Comparison of ENCODE assay signal across 1 cellular context in the genomic region with DNA sequence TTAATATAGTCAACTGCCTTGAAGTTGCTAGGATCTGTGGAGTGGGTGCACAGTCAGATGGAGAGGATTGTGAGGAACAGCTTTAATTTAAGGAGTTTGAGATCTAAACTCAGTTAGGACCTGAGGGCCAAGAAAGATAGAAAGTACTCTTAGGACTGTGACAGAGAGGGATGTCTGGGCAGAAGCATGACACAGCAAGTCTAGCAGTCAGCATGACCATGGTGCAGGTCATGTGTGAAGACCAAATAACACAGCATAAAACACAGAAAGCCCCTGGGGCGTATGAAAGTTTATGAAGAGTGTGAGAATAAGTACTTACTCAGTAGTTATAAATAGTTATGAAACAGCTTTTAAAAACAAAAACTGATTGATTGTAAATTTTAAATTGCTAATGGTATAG.
A peak's percentile ranks its signal among the peaks of the same experiment; 100 is the strongest.
TF ChIP-seq lines count a peak whose summit lies in the region.

No MANE protein-coding gene starts in this region.

TF ChIP-seq in K562, 482 proteins besides CTCF, POLR2A, EP300 and RAD21 (continued from another document):
- TF ChIP-seq, protein P1, sequence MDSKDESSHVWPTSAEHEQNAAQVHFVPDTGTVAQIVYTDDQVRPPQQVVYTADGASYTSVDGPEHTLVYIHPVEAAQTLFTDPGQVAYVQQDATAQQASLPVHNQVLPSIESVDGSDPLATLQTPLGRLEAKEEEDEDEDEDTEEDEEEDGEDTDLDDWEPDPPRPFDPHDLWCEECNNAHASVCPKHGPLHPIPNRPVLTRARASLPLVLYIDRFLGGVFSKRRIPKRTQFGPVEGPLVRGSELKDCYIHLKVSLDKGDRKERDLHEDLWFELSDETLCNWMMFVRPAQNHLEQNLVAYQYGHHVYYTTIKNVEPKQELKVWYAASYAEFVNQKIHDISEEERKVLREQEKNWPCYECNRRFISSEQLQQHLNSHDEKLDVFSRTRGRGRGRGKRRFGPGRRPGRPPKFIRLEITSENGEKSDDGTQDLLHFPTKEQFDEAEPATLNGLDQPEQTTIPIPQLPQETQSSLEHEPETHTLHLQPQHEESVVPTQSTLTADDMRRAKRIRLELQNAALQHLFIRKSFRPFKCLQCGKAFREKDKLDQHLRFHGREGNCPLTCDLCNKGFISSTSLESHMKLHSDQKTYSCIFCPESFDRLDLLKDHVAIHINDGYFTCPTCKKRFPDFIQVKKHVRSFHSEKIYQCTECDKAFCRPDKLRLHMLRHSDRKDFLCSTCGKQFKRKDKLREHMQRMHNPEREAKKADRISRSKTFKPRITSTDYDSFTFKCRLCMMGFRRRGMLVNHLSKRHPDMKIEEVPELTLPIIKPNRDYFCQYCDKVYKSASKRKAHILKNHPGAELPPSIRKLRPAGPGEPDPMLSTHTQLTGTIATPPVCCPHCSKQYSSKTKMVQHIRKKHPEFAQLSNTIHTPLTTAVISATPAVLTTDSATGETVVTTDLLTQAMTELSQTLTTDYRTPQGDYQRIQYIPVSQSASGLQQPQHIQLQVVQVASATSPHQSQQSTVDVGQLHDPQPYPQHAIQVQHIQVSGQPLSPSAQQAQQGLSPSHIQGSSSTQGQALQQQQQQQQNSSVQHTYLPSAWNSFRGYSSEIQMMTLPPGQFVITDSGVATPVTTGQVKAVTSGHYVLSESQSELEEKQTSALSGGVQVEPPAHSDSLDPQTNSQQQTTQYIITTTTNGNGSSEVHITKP (IDR thresholded peaks at IDR 0.05; ENCODE audit: partially characterized antibody) = no peak
- TF ChIP-seq TEAD1 (CRISPR knock-in tag; IDR thresholded peaks at IDR 0.05) (no peak), NFE2 (IDR thresholded peaks at IDR 0.05; ENCODE audit: low read depth) (peak; percentile 94), RBM39 (optimal IDR thresholded peaks at IDR 0.05; ENCODE audit: low read depth, low read length) (no peak), RCOR1 (IDR thresholded peaks at IDR 0.05; ENCODE audit: borderline replicate concordance in 1 of 2, low read depth in 2 of 2, low read length in 2 of 2) (0 out of 4 replicates have a peak, but pooled peaks of 1 of the 2 experiments have one; percentile 25), RBM25 (IDR thresholded peaks at IDR 0.05; ENCODE audit: low read depth, low read length, severe bottlenecking) (peak; percentile 8), SMARCA4 (IDR thresholded peaks at IDR 0.05) (0 out of 2 replicates have a peak, but pooled peaks have one; percentile 52), FOXP1 (CRISPR knock-in tag; IDR thresholded peaks at IDR 0.05) (no peak), ILK (tag; IDR thresholded peaks at IDR 0.05; ENCODE audit: borderline replicate concordance, low read depth) (no peak), BACH1 (tag; IDR thresholded peaks at IDR 0.05) (peak; percentile 83), ZNF263 (CRISPR knock-in tag; IDR thresholded peaks at IDR 0.05; ENCODE audit: borderline replicate concordance) (no peak), ZNF282 (CRISPR knock-in tag; IDR thresholded peaks at IDR 0.05) (no peak)
- TF ChIP-seq, protein P2, sequence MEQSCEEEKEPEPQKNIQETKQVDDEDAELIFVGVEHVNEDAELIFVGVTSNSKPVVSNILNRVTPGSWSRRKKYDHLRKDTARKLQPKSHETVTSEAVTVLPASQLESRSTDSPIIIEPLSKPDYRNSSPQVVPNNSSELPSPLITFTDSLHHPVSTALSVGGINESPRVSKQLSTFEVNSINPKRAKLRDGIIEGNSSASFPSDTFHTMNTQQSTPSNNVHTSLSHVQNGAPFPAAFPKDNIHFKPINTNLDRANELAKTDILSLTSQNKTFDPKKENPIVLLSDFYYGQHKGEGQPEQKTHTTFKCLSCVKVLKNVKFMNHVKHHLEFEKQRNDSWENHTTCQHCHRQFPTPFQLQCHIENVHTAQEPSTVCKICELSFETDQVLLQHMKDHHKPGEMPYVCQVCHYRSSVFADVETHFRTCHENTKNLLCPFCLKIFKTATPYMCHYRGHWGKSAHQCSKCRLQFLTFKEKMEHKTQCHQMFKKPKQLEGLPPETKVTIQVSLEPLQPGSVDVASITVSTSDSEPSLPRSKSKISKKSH (CRISPR knock-in tag; IDR thresholded peaks at IDR 0.05) = no peak
- TF ChIP-seq, protein P3, sequence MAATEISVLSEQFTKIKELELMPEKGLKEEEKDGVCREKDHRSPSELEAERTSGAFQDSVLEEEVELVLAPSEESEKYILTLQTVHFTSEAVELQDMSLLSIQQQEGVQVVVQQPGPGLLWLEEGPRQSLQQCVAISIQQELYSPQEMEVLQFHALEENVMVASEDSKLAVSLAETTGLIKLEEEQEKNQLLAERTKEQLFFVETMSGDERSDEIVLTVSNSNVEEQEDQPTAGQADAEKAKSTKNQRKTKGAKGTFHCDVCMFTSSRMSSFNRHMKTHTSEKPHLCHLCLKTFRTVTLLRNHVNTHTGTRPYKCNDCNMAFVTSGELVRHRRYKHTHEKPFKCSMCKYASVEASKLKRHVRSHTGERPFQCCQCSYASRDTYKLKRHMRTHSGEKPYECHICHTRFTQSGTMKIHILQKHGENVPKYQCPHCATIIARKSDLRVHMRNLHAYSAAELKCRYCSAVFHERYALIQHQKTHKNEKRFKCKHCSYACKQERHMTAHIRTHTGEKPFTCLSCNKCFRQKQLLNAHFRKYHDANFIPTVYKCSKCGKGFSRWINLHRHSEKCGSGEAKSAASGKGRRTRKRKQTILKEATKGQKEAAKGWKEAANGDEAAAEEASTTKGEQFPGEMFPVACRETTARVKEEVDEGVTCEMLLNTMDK (IDR thresholded peaks at IDR 0.05; ENCODE audit: borderline replicate concordance, insufficient read depth, low read depth, low read length, poor library complexity, severe bottlenecking) = no peak
- TF ChIP-seq, protein P4, sequence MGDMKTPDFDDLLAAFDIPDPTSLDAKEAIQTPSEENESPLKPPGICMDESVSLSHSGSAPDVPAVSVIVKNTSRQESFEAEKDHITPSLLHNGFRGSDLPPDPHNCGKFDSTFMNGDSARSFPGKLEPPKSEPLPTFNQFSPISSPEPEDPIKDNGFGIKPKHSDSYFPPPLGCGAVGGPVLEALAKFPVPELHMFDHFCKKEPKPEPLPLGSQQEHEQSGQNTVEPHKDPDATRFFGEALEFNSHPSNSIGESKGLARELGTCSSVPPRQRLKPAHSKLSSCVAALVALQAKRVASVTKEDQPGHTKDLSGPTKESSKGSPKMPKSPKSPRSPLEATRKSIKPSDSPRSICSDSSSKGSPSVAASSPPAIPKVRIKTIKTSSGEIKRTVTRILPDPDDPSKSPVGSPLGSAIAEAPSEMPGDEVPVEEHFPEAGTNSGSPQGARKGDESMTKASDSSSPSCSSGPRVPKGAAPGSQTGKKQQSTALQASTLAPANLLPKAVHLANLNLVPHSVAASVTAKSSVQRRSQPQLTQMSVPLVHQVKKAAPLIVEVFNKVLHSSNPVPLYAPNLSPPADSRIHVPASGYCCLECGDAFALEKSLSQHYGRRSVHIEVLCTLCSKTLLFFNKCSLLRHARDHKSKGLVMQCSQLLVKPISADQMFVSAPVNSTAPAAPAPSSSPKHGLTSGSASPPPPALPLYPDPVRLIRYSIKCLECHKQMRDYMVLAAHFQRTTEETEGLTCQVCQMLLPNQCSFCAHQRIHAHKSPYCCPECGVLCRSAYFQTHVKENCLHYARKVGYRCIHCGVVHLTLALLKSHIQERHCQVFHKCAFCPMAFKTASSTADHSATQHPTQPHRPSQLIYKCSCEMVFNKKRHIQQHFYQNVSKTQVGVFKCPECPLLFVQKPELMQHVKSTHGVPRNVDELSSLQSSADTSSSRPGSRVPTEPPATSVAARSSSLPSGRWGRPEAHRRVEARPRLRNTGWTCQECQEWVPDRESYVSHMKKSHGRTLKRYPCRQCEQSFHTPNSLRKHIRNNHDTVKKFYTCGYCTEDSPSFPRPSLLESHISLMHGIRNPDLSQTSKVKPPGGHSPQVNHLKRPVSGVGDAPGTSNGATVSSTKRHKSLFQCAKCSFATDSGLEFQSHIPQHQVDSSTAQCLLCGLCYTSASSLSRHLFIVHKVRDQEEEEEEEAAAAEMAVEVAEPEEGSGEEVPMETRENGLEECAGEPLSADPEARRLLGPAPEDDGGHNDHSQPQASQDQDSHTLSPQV (IDR thresholded peaks at IDR 0.05) = peak; percentile 90
- TF ChIP-seq, protein P5, sequence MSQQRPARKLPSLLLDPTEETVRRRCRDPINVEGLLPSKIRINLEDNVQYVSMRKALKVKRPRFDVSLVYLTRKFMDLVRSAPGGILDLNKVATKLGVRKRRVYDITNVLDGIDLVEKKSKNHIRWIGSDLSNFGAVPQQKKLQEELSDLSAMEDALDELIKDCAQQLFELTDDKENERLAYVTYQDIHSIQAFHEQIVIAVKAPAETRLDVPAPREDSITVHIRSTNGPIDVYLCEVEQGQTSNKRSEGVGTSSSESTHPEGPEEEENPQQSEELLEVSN (IDR thresholded peaks at IDR 0.05; ENCODE audit: borderline replicate concordance in 1 of 2, extremely low read depth in 1 of 2, insufficient read depth in 1 of 2, insufficient read length in 1 of 2, low read depth in 1 of 2, low read length in 1 of 2, poor library complexity in 1 of 2, severe bottlenecking in 1 of 2) = peak in 1 of 2 experiments; percentile 38
- TF ChIP-seq, protein P6, sequence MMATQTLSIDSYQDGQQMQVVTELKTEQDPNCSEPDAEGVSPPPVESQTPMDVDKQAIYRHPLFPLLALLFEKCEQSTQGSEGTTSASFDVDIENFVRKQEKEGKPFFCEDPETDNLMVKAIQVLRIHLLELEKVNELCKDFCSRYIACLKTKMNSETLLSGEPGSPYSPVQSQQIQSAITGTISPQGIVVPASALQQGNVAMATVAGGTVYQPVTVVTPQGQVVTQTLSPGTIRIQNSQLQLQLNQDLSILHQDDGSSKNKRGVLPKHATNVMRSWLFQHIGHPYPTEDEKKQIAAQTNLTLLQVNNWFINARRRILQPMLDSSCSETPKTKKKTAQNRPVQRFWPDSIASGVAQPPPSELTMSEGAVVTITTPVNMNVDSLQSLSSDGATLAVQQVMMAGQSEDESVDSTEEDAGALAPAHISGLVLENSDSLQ (IDR thresholded peaks at IDR 0.05) = peak; percentile 61
